ENCODE assay signal across 10 cellular contexts in the genomic region with DNA sequence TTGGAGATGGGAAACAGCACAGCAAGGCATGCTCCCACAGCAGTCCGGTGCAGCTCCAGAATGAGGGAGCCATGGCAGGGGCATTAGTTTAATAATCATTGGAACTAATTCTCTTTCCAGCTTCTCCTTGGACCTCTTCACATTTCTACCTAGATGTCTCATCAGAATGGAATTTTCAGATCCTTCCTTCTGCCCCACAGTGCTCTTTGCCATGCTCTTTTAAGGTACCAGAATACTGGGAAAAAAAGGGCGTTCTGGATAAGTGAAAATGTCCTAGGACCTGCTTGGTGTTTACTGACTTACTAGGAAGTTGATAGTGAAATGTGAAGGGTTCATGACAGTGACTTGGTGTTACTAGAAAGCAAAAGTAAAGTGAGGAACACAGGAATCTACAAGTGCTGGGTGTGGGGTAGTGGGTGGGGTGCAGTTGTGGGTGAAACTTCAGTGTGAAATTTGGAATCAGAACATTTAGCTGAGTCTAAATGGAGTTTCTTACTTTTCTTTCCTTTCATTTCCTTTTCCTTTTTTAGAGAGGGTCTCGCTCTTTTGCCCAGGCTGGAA.
DNase-seq lines count a peak whose midpoint lies in the region; ATAC-seq and TF ChIP-seq lines count a peak whose summit lies in the region.
"Had no signal": no experiment of that assay in that cellular context is flagged by ENCODE, and none has a peak within 500 bp of the region (broad histone marks: within the 10 kb centered on the region; RNA-seq: fewer than 3 reads in every experiment).

No MANE protein-coding gene starts in this region.

- H3K27me3 Mint-ChIP-seq in activated T-cell treated with anti-CD3 and anti-CD28 coated beads, Interleukin-2, amount 50 U/mL, for 72 hours (ENCODE audit: low read depth), result no peaks in the 10 kb centered on the region
- no peaks in the 10 kb centered on the region for H3K27me3 Mint-ChIP-seq in activated T-cell treated with anti-CD3 and anti-CD28 coated beads, Interleukin-2, amount 50 U/mL, for 24 hours
- no peaks in the 10 kb centered on the region for H3K27me3 Mint-ChIP-seq in stimulated activated naive B cell treated with anti-CD40 and anti-IgM and Interleukin-4, amounts not matched to agents 10 μg/mL and 1 μg/mL and 100 μg/mL, for 72 hours

- H3K36me3 Mint-ChIP-seq in activated T-cell treated with anti-CD3 and anti-CD28 coated beads, Interleukin-2, amount 50 U/mL, for 72 hours (ENCODE audit: insufficient read depth in 2 of 2), result no peaks in the 10 kb centered on the region
- H3K36me3 Mint-ChIP-seq in activated T-cell treated with anti-CD3 and anti-CD28 coated beads, Interleukin-2, amount 50 U/mL, for 24 hours (ENCODE audit: low read depth), result no peaks in the 10 kb centered on the region
- H3K36me3 Mint-ChIP-seq in stimulated activated naive B cell treated with anti-CD40 and anti-IgM and Interleukin-4, amounts not matched to agents 10 μg/mL and 1 μg/mL and 100 μg/mL, for 72 hours, result peaks cover 0 to 3% of the 10 kb centered on the region in 2 donors

- TF ChIP-seq CTCF in prostate gland (IDR thresholded peaks at IDR 0.05), result no peak

- H3K27ac Mint-ChIP-seq in activated T-cell treated with anti-CD3 and anti-CD28 coated beads, Interleukin-2, amount 50 U/mL, for 72 hours, result no peak overlapping the region
- no peak overlapping the region for H3K27ac Mint-ChIP-seq in activated T-cell treated with anti-CD3 and anti-CD28 coated beads, Interleukin-2, amount 50 U/mL, for 24 hours
- H3K27ac Mint-ChIP-seq in stimulated activated naive B cell treated with anti-CD40 and anti-IgM and Interleukin-4, amounts not matched to agents 10 μg/mL and 1 μg/mL and 100 μg/mL, for 72 hours, result peak overlapping the region; percentile 85

- H3K27ac ChIP-seq in prostate gland, result no peak overlapping the region
- H3K27ac ChIP-seq: esophagus muscularis mucosa had no signal

- no peak for TF ChIP-seq POLR2A in prostate gland (IDR thresholded peaks at IDR 0.05)

- H3K4me1 ChIP-seq in prostate gland (replicated peaks), result no peaks in the 10 kb centered on the region

- peaks cover 76% of the 10 kb centered on the region for H3K4me1 Mint-ChIP-seq in activated T-cell treated with anti-CD3 and anti-CD28 coated beads, Interleukin-2, amount 50 U/mL, for 72 hours (ENCODE audit: low read depth)
- H3K4me1 Mint-ChIP-seq in activated T-cell treated with anti-CD3 and anti-CD28 coated beads, Interleukin-2, amount 50 U/mL, for 24 hours (ENCODE audit: low read depth), result peaks cover 82% of the 10 kb centered on the region
- peaks cover 52 to 87% of the 10 kb centered on the region in 2 donors for H3K4me1 Mint-ChIP-seq in stimulated activated naive B cell treated with anti-CD40 and anti-IgM and Interleukin-4, amounts not matched to agents 10 μg/mL and 1 μg/mL and 100 μg/mL, for 72 hours

- DNase-seq in activated T-cell treated with anti-CD3 and anti-CD28 coated beads, Interleukin-2, amount 50 U/mL, for 72 hours, result no peak
- no peak for DNase-seq in activated T-cell treated with anti-CD3 and anti-CD28 coated beads, Interleukin-2, amount 50 U/mL, for 24 hours
- peak; percentile 11 for DNase-seq in activated naive CD8-positive, alpha-beta T cell treated with anti-CD3 and anti-CD28 coated beads, Interleukin-2, amount 50 U/mL, for 16 hours (ENCODE audit: low read depth, low spot score)
- no peak for DNase-seq in stimulated activated naive B cell treated with anti-CD40 and anti-IgM and Interleukin-4, amounts not matched to agents 10 μg/mL and 1 μg/mL and 100 μg/mL, for 72 hours
- DNase-seq in GDM1 (lab: John Stamatoyannopoulos, UW) (no peak), MG63 (no peak), prostate gland (ENCODE audit: low spot score) (no peak)
- DNase-seq: NCI-H1694 treated with DMSO at 0.1 percent for 48 hours had no signal

- ATAC-seq in activated T-cell treated with anti-CD3 and anti-CD28 coated beads, Interleukin-2, amount 50 U/mL, for 72 hours (replicated peaks in 1 of 2), result peak; percentile 36 to 51
- peak; percentile 63 for ATAC-seq in HG02973 (IDR thresholded peaks at IDR 0.05; ENCODE audit: unreplicated experiment)
- ATAC-seq in stimulated activated naive B cell treated with anti-CD40 and anti-IgM and Interleukin-4, amounts not matched to agents 10 μg/mL and 1 μg/mL and 100 μg/mL, for 72 hours (replicated peaks), result no peak

- H3K36me3 ChIP-seq in MG63, result no peaks in the 10 kb centered on the region
- H3K36me3 ChIP-seq in prostate gland, result no peaks in the 10 kb centered on the region
- H3K36me3 ChIP-seq: esophagus muscularis mucosa had no signal

- no peaks in the 10 kb centered on the region for H3K27me3 ChIP-seq in MG63
- no peaks in the 10 kb centered on the region for H3K27me3 ChIP-seq in prostate gland (replicated peaks; ENCODE audit: insufficient read depth)
- H3K27me3 ChIP-seq: esophagus muscularis mucosa had no signal

- 96% methylated on average over 3 of the region's 3 CpGs for WGBS in prostate gland

- H3K4me3 ChIP-seq in MG63 (no peak overlapping the region), prostate gland (no peak overlapping the region)
- H3K4me3 ChIP-seq: esophagus muscularis mucosa had no signal

- H3K9me3 Mint-ChIP-seq in activated T-cell treated with anti-CD3 and anti-CD28 coated beads, Interleukin-2, amount 50 U/mL, for 72 hours, result no peaks in the 10 kb centered on the region
- no peaks in the 10 kb centered on the region for H3K9me3 Mint-ChIP-seq in activated T-cell treated with anti-CD3 and anti-CD28 coated beads, Interleukin-2, amount 50 U/mL, for 24 hours
- H3K9me3 Mint-ChIP-seq in stimulated activated naive B cell treated with anti-CD40 and anti-IgM and Interleukin-4, amounts not matched to agents 10 μg/mL and 1 μg/mL and 100 μg/mL, for 72 hours, result no peaks in the 10 kb centered on the region

- H3K4me3 Mint-ChIP-seq in activated T-cell treated with anti-CD3 and anti-CD28 coated beads, Interleukin-2, amount 50 U/mL, for 72 hours, result peak overlapping the region in 1 of 2 donors; percentile 30
- no peak overlapping the region for H3K4me3 Mint-ChIP-seq in activated T-cell treated with anti-CD3 and anti-CD28 coated beads, Interleukin-2, amount 50 U/mL, for 24 hours
- H3K4me3 Mint-ChIP-seq in stimulated activated naive B cell treated with anti-CD40 and anti-IgM and Interleukin-4, amounts not matched to agents 10 μg/mL and 1 μg/mL and 100 μg/mL, for 72 hours, result peak overlapping the region; percentile 30 to 52

- intact Hi-C loops in prostate gland (cut with DNase I), result no loop called here

- no peaks in the 10 kb centered on the region for H3K9me3 ChIP-seq in MG63
- no peaks in the 10 kb centered on the region for H3K9me3 ChIP-seq in prostate gland
- H3K9me3 ChIP-seq: esophagus muscularis mucosa had no signal

Comparison
In these comparisons a context has a peak if more than half of its experiments do, and no peak if none do; other contexts are left out.
1. ATAC-seq: peak in activated T-cell treated with anti-CD3 and anti-CD28 coated beads, Interleukin-2, amount 50 U/mL, for 72 hours (2 of 2) and HG02973 (single experiment); none in stimulated activated naive B cell treated with anti-CD40 and anti-IgM and Interleukin-4, amounts not matched to agents 10 μg/mL and 1 μg/mL and 100 μg/mL, for 72 hours (0 of 2).